Comparison of ENCODE assay signal across 1 cellular context in genomic region chr1:39890880-39891279, GRCh38.
TF ChIP-seq lines count a peak whose summit lies in the region.

No MANE protein-coding gene starts in this region.

TF ChIP-seq in HepG2, 621 proteins besides CTCF, POLR2A, EP300 and RAD21:
- no peak for TF ChIP-seq IKZF5 (CRISPR knock-in tag; IDR thresholded peaks at IDR 0.05)
- TF ChIP-seq ZNF24 (IDR thresholded peaks at IDR 0.05), result no peak
- no peak for TF ChIP-seq ZNF598 (CRISPR knock-in tag; IDR thresholded peaks at IDR 0.05; ENCODE audit: borderline replicate concordance)
- TF ChIP-seq ZXDC (CRISPR knock-in tag; IDR thresholded peaks at IDR 0.05), result no peak
- no peak for TF ChIP-seq SATB2 (CRISPR knock-in tag; IDR thresholded peaks at IDR 0.05)
- no peak for TF ChIP-seq ZNF143 (CRISPR knock-in tag; IDR thresholded peaks at IDR 0.05)
- TF ChIP-seq ZBTB39 (CRISPR knock-in tag; IDR thresholded peaks at IDR 0.05), result no peak
- TF ChIP-seq FOXK1 (CRISPR knock-in tag; IDR thresholded peaks at IDR 0.05; ENCODE audit: borderline replicate concordance, low read depth), result no peak
- no peak for TF ChIP-seq ZFP62 (CRISPR knock-in tag; IDR thresholded peaks at IDR 0.05)
- TF ChIP-seq POLR2G (IDR thresholded peaks at IDR 0.05; ENCODE audit: low read depth, low read length), result no peak
- TF ChIP-seq THAP9 (CRISPR knock-in tag; IDR thresholded peaks at IDR 0.05; ENCODE audit: borderline replicate concordance), result no peak
